ENCODE assay signal across 16 cellular contexts in the genomic region with DNA sequence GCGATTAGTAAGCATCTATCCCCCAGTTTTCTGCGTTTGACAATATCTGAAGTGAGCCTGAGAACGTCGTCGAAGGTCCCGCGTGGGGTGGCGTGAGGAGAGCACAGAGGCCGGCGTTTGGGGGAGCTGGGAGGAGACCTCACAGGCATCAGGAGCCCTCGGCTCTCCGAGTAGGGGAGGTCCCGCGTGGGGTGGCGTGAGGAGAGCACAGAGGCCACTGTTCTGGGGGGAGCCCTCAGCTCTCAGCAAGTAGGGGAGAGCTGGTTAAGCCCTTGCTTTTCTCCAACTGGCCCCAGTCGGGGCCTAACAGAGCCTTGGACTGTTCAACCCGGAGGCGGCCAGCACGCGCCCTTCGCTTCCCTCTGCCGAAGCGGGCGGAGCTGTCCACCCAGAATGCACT.
DNase-seq lines count a peak whose midpoint lies in the region; ATAC-seq, FAIRE-seq and TF ChIP-seq lines count a peak whose summit lies in the region.
"Had no signal": no experiment of that assay in that cellular context is flagged by ENCODE, and none has a peak within 500 bp of the region (broad histone marks: within the 10 kb centered on the region; RNA-seq: fewer than 3 reads in every experiment).

No MANE protein-coding gene starts in this region.

- no peak overlapping the region for H2AFZ ChIP-seq in HepG2 (ENCODE audit: low read length)

- no TSS peak for BruUV-seq in HepG2 (replicated peaks; lab: Mats Ljungman, UMichigan)

- WGBS in right lobe of liver (ENCODE audit: insufficient coverage, low coverage, low lambda C conversion rate, missing lambda C conversion rate) = 89% methylated on average over 10 of the region's 24 CpGs
- 64% methylated on average over 11 of the region's 24 CpGs for WGBS in HepG2 (ENCODE audit: low lambda C conversion rate)
- WGBS in aorta, 2 donors = 93 to 95% methylated on average over 24 of the region's 24 CpGs

- intact Hi-C loops in right lobe of liver (cut with DNase I) (loop anchor here (5.0 kb wide), 1 partner anchor 148 kb away; no protein-coding TSS in a partner anchor), HepG2 (cut with micrococcal nuclease; ENCODE audit: unreplicated experiment) (loop anchor here (1.0 kb wide), 2 partner anchors 114 to 149 kb away; no protein-coding TSS in a partner anchor), posterior vena cava (cut with DNase I) (loop anchor here (2.0 to 10.0 kb wide), 4 partner anchors 112 to 149 kb away; no protein-coding TSS in a partner anchor), aorta (cut with DNase I) (loop anchor here (2.0 to 5.0 kb wide), 3 partner anchors 57 to 151 kb away; no protein-coding TSS in a partner anchor)

- H3K9ac ChIP-seq in HepG2 (ENCODE audit: insufficient read depth, low read depth, low read length) = no peak overlapping the region

- H3K27me3 ChIP-seq in right lobe of liver (no peaks in the 10 kb centered on the region), HepG2 (ENCODE audit: control insufficient read depth in 1 of 2, insufficient read depth in 2 of 2, low read length in 2 of 2) (peaks cover 9 to 83% of the 10 kb centered on the region in 2 experiments), aorta (ENCODE audit: control insufficient read depth in 1 of 2, insufficient read depth in 2 of 2, low read length in 1 of 2) (no peaks in the 10 kb centered on the region)

- TF ChIP-seq POLR2A in right lobe of liver (IDR thresholded peaks at IDR 0.05) (no peak), HepG2 (IDR thresholded peaks at IDR 0.05; ENCODE audit: insufficient read depth in 1 of 2, low read depth in 2 of 2, low read length in 2 of 2) (no peak)

- no peak for ATAC-seq in activated CD4-positive, CD25-positive, alpha-beta regulatory T cell treated with anti-CD3 and anti-CD28 coated beads, Interleukin-2, amount 50 U/mL, for 24 hours
- ATAC-seq in right lobe of liver = no peak
- ATAC-seq in HepG2 = no peak
- ATAC-seq in aorta (ENCODE audit: low FRiP score) = no peak
- ATAC-seq in HG03159 (IDR thresholded peaks at IDR 0.05; ENCODE audit: unreplicated experiment) = no peak
- ATAC-seq: Panc1 had no signal

- no peaks in the 10 kb centered on the region for H3K36me3 ChIP-seq in right lobe of liver
- H3K36me3 ChIP-seq in HepG2 (replicated peaks in 1 of 2; ENCODE audit: control insufficient read depth in 1 of 2, insufficient read depth in 2 of 2, low read length in 2 of 2) = no peaks in the 10 kb centered on the region
- no peaks in the 10 kb centered on the region for H3K36me3 ChIP-seq in aorta (ENCODE audit: control insufficient read depth in 1 of 2, insufficient read depth in 2 of 2, low read length in 1 of 2)

- no peak overlapping the region for H3K4me3 ChIP-seq in right lobe of liver
- no peak overlapping the region for H3K4me3 ChIP-seq in HepG2 (replicated peaks in 1 of 3; ENCODE audit: insufficient read depth in 1 of 3, low read depth in 2 of 3, low read length in 3 of 3)
- H3K4me3 ChIP-seq in aorta (ENCODE audit: low read length in 2 of 2) = no peak overlapping the region
- H3K4me3 ChIP-seq: BLaER1 treated with 17β-estradiol and CSF1 and Interleukin-3, amounts not matched to agents 10 nM and 100 nM had no signal

- POLR2A ChIA-PET in HepG2 (lab: Yijun Ruan, JAX) = no interaction called here

- FAIRE-seq in HepG2 (lab: Jason Lieb, UNC) = no peak
- FAIRE-seq: H54 had no signal

- TF ChIP-seq RAD21 in HepG2 (CRISPR knock-in tag; IDR thresholded peaks at IDR 0.05) = no peak

- H3K4me1 ChIP-seq in right lobe of liver (no peaks in the 10 kb centered on the region), HepG2 (ENCODE audit: insufficient read depth, low read length) (no peaks in the 10 kb centered on the region), aorta (ENCODE audit: control insufficient read depth in 1 of 2, insufficient read depth in 2 of 2, low read length in 2 of 2) (no peaks in the 10 kb centered on the region)

- H3K9me3 ChIP-seq in right lobe of liver (no peaks in the 10 kb centered on the region), HepG2 (ENCODE audit: low read length) (no peaks in the 10 kb centered on the region), aorta (ENCODE audit: control insufficient read depth, low read length) (no peaks in the 10 kb centered on the region)
- H3K9me3 ChIP-seq: BLaER1 treated with 17β-estradiol and CSF1 and Interleukin-3, amounts not matched to agents 10 nM and 100 nM had no signal

- no peaks in the 10 kb centered on the region for H3K79me2 ChIP-seq in HepG2 (ENCODE audit: insufficient read depth, low read length)

- DNase-seq in activated CD4-positive, CD25-positive, alpha-beta regulatory T cell treated with anti-CD3 and anti-CD28 coated beads, Interleukin-2, amount 50 U/mL, for 72 hours = peak; percentile 26
- DNase-seq in right lobe of liver (peak in 2 of 3 donors; percentile 25 to 42), HepG2 (ENCODE audit: low spot score) (no peak), posterior vena cava (ENCODE audit: low spot score) (peak; percentile 73), aorta (peak; percentile 40 to 73), medulla oblongata (ENCODE audit: extremely low spot score) (no peak)
- DNase-seq: 8988T, IMR-90, NCI-H187 treated with DMSO at 0.1 percent for 48 hours, NCI-H2171 treated with DMSO at 0.1 percent for 48 hours, NCI-H82 had no signal

- no peaks in the 10 kb centered on the region for H4K20me1 ChIP-seq in HepG2 (ENCODE audit: insufficient read depth, low read length)

- in situ Hi-C loops in HepG2 (cut with HindIII; ENCODE audit: extremely low pct_ligation_motif_present, low pct_unique_long_range_greater_than_20kb) = loop anchor here (5.0 kb wide), 1 partner anchor 148 kb away; no protein-coding TSS in a partner anchor

- TF ChIP-seq EP300 in HepG2 (IDR thresholded peaks at IDR 0.05; ENCODE audit: low read depth in 2 of 2, low read length in 2 of 2) (no peak), HepG2 (CRISPR knock-in tag; IDR thresholded peaks at IDR 0.05; ENCODE audit: borderline replicate concordance) (no peak)

- H3K4me2 ChIP-seq in HepG2 (ENCODE audit: low read depth, low read length) = no peak overlapping the region

- TF ChIP-seq CTCF in right lobe of liver (IDR thresholded peaks at IDR 0.05) (no peak), HepG2 (CRISPR knock-in tag; IDR thresholded peaks at IDR 0.05) (no peak)

- CTCF ChIA-PET in HepG2 (lab: Yijun Ruan, JAX; ENCODE audit: low intra/inter-chr PET ratio, low total read pairs) = no interaction called here

- H3K27ac ChIP-seq in right lobe of liver (no peak overlapping the region), HepG2 (ENCODE audit: extremely low read length, insufficient read depth, low read length) (no peak overlapping the region), aorta (ENCODE audit: low read depth in 1 of 2, low read length in 2 of 2) (no peak overlapping the region)
- H3K27ac ChIP-seq: BLaER1 treated with 17β-estradiol and CSF1 and Interleukin-3, amounts not matched to agents 10 nM and 100 nM had no signal

TF ChIP-seq in HepG2, 621 proteins besides CTCF, POLR2A, EP300 and RAD21:
- TF ChIP-seq ZNF432 (CRISPR knock-in tag; IDR thresholded peaks at IDR 0.05; ENCODE audit: borderline replicate concordance) (no peak), KLF12 (CRISPR knock-in tag; IDR thresholded peaks at IDR 0.05; ENCODE audit: borderline replicate concordance) (no peak), ARNT2 (CRISPR knock-in tag; IDR thresholded peaks at IDR 0.05; ENCODE audit: low read depth) (no peak), ZNF563 (CRISPR knock-in tag; IDR thresholded peaks at IDR 0.05) (no peak), ZNF746 (CRISPR knock-in tag; IDR thresholded peaks at IDR 0.05) (no peak), NFIC (IDR thresholded peaks at IDR 0.05; ENCODE audit: low read length) (no peak)
- TF ChIP-seq, protein P1, sequence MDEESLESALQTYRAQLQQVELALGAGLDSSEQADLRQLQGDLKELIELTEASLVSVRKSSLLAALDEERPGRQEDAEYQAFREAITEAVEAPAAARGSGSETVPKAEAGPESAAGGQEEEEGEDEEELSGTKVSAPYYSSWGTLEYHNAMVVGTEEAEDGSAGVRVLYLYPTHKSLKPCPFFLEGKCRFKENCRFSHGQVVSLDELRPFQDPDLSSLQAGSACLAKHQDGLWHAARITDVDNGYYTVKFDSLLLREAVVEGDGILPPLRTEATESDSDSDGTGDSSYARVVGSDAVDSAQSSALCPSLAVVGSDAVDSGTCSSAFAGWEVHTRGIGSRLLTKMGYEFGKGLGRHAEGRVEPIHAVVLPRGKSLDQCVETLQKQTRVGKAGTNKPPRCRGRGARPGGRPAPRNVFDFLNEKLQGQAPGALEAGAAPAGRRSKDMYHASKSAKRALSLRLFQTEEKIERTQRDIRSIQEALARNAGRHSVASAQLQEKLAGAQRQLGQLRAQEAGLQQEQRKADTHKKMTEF (CRISPR knock-in tag; IDR thresholded peaks at IDR 0.05) = no peak
- TF ChIP-seq, protein P2, sequence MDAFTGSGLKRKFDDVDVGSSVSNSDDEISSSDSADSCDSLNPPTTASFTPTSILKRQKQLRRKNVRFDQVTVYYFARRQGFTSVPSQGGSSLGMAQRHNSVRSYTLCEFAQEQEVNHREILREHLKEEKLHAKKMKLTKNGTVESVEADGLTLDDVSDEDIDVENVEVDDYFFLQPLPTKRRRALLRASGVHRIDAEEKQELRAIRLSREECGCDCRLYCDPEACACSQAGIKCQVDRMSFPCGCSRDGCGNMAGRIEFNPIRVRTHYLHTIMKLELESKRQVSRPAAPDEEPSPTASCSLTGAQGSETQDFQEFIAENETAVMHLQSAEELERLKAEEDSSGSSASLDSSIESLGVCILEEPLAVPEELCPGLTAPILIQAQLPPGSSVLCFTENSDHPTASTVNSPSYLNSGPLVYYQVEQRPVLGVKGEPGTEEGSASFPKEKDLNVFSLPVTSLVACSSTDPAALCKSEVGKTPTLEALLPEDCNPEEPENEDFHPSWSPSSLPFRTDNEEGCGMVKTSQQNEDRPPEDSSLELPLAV (CRISPR knock-in tag; conservative IDR thresholded peaks at IDR 0.05; ENCODE audit: low read depth) = no peak
- TF ChIP-seq, protein P3, sequence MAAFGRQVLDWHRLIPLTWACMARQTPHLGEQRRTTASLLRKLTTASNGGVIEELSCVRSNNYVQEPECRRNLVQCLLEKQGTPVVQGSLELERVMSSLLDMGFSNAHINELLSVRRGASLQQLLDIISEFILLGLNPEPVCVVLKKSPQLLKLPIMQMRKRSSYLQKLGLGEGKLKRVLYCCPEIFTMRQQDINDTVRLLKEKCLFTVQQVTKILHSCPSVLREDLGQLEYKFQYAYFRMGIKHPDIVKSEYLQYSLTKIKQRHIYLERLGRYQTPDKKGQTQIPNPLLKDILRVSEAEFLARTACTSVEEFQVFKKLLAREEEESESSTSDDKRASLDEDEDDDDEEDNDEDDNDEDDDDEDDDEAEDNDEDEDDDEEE (CRISPR knock-in tag; IDR thresholded peaks at IDR 0.05) = no peak

Comparison
In these comparisons a context has a peak if more than half of its experiments do, and no peak if none do; other contexts are left out.
1. DNase-seq: peak in activated CD4-positive, CD25-positive, alpha-beta regulatory T cell treated with anti-CD3 and anti-CD28 coated beads, Interleukin-2, amount 50 U/mL, for 72 hours (single experiment), right lobe of liver (2 of 3), posterior vena cava (single experiment) and aorta (2 of 2); none in HepG2 (single experiment) and medulla oblongata (single experiment).